Comparison of ENCODE assay signal across 1 cellular context in genomic region chr3:99948467-99949089, GRCh38.
TF ChIP-seq lines count a peak whose summit lies in the region.

No MANE protein-coding gene starts in this region.

TF ChIP-seq in K562, 482 proteins besides CTCF, POLR2A, EP300 and RAD21 (continued from another document):
- no peak for TF ChIP-seq SMC3 (conservative IDR thresholded peaks at IDR 0.05; ENCODE audit: insufficient read depth, low read depth, low read length)
- TF ChIP-seq, protein P1, sequence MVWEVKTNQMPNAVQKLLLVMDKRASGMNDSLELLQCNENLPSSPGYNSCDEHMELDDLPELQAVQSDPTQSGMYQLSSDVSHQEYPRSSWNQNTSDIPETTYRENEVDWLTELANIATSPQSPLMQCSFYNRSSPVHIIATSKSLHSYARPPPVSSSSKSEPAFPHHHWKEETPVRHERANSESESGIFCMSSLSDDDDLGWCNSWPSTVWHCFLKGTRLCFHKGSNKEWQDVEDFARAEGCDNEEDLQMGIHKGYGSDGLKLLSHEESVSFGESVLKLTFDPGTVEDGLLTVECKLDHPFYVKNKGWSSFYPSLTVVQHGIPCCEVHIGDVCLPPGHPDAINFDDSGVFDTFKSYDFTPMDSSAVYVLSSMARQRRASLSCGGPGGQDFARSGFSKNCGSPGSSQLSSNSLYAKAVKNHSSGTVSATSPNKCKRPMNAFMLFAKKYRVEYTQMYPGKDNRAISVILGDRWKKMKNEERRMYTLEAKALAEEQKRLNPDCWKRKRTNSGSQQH (CRISPR knock-in tag; IDR thresholded peaks at IDR 0.05) = peak; percentile 81; the same call in 1 of the 2 replicates
- no peak for TF ChIP-seq XRCC5 (IDR thresholded peaks at IDR 0.05; ENCODE audit: low read depth, low read length)
- peak in 1 of 2 experiments; percentile 71; a peak in 2 of 4 replicates for TF ChIP-seq KDM1A (IDR thresholded peaks at IDR 0.05)
- no peak for TF ChIP-seq SIX5 (IDR thresholded peaks at IDR 0.05; ENCODE audit: borderline replicate concordance in 1 of 2, insufficient read depth in 1 of 2, low read depth in 1 of 2, low read length in 2 of 2)
- TF ChIP-seq, protein P2, sequence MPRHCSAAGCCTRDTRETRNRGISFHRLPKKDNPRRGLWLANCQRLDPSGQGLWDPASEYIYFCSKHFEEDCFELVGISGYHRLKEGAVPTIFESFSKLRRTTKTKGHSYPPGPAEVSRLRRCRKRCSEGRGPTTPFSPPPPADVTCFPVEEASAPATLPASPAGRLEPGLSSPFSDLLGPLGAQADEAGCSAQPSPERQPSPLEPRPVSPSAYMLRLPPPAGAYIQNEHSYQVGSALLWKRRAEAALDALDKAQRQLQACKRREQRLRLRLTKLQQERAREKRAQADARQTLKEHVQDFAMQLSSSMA (CRISPR knock-in tag; IDR thresholded peaks at IDR 0.05) = no peak
- TF ChIP-seq GATAD2B (IDR thresholded peaks at IDR 0.05; ENCODE audit: borderline replicate concordance) = no peak
- peak in 1 of 2 experiments; percentile 53; a peak in 1 of 4 replicates for TF ChIP-seq HDAC1 (IDR thresholded peaks at IDR 0.05)
- TF ChIP-seq MTA1 (IDR thresholded peaks at IDR 0.05; ENCODE audit: borderline replicate concordance) = peak; percentile 56; the same call in 1 of the 2 replicates
- TF ChIP-seq ZBTB12 (CRISPR knock-in tag; IDR thresholded peaks at IDR 0.05) = no peak
- TF ChIP-seq, protein P3, sequence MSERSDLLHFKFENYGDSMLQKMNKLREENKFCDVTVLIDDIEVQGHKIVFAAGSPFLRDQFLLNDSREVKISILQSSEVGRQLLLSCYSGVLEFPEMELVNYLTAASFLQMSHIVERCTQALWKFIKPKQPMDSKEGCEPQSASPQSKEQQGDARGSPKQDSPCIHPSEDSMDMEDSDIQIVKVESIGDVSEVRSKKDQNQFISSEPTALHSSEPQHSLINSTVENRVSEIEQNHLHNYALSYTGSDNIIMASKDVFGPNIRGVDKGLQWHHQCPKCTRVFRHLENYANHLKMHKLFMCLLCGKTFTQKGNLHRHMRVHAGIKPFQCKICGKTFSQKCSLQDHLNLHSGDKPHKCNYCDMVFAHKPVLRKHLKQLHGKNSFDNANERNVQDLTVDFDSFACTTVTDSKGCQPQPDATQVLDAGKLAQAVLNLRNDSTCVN (CRISPR knock-in tag; IDR thresholded peaks at IDR 0.05) = peak; percentile 64; the same call in 1 of the 2 replicates
- no peak for TF ChIP-seq HDAC8 (tag; IDR thresholded peaks at IDR 0.05)
- TF ChIP-seq HIVEP1 (CRISPR knock-in tag; IDR thresholded peaks at IDR 0.05) = no peak
- peak; percentile 66; the same call in 1 of the 2 replicates for TF ChIP-seq EHMT2 (IDR thresholded peaks at IDR 0.05)
- TF ChIP-seq ZNF551 (CRISPR knock-in tag; IDR thresholded peaks at IDR 0.05) = no peak
- TF ChIP-seq SMAD2 (IDR thresholded peaks at IDR 0.05; ENCODE audit: low read depth, low read length) = no peak
- TF ChIP-seq HES1 (IDR thresholded peaks at IDR 0.05; ENCODE audit: low read depth) = no peak
- no peak for TF ChIP-seq ZNF592 (IDR thresholded peaks at IDR 0.05)
- no peak for TF ChIP-seq SAFB2 (IDR thresholded peaks at IDR 0.05; ENCODE audit: borderline replicate concordance, low read depth, low read length, severe bottlenecking)
- no peak for TF ChIP-seq ETV1 (tag; conservative IDR thresholded peaks at IDR 0.05; ENCODE audit: low read depth)
- TF ChIP-seq ARID1B (IDR thresholded peaks at IDR 0.05) = peak; percentile 18; the same call in 1 of the 2 replicates
